In genomic region chr13:42333613-42334328, GRCh38 we compare ENCODE assay signal across 10 cellular contexts.
DNase-seq lines count a peak whose midpoint lies in the region; ATAC-seq and TF ChIP-seq lines count a peak whose summit lies in the region.
"Had no signal": no experiment of that assay in that cellular context is flagged by ENCODE, and none has a peak within 500 bp of the region (broad histone marks: within the 10 kb centered on the region; RNA-seq: fewer than 3 reads in every experiment).

No MANE protein-coding gene starts in this region.

- H3K4me3 Mint-ChIP-seq in WTC11 = no peak overlapping the region

- H3K36me3 ChIP-seq in upper lobe of right lung = no peaks in the 10 kb centered on the region
- H3K36me3 ChIP-seq in gastrocnemius medialis = no peaks in the 10 kb centered on the region
- H3K36me3 ChIP-seq: neutrophil, SJSA1 had no signal

- CTCF ChIA-PET in WTC11 (lab: Charles Lee) = interaction anchor here (0.5 to 1.4 kb wide), 26 partner anchors 10 to 969 kb away, joined by 3 to 13 read pairs (median 4); partner anchors contain the start of gene TNFSF11

- peak; percentile 48 for DNase-seq in COR-L47 (lab: John Stamatoyannopoulos, UW)
- DNase-seq in HT1080 (ENCODE audit: low read depth) = peak; percentile 58
- no peak for DNase-seq in WTC11 (ENCODE audit: low spot score)
- DNase-seq in iPS DF 4.7 (ENCODE audit: extremely low read depth, low spot score) = peak; percentile 53
- DNase-seq in upper lobe of right lung = no peak
- DNase-seq in gastrocnemius medialis = no peak

- H3K27ac ChIP-seq in upper lobe of right lung = no peak overlapping the region
- no peak overlapping the region for H3K27ac ChIP-seq in gastrocnemius medialis
- H3K27ac ChIP-seq: neutrophil, SJSA1 had no signal

- H3K4me1 ChIP-seq in upper lobe of right lung = no peaks in the 10 kb centered on the region
- H3K4me1 ChIP-seq in gastrocnemius medialis = no peaks in the 10 kb centered on the region
- H3K4me1 ChIP-seq: SJSA1 had no signal

- no peaks in the 10 kb centered on the region; the same call in 1 of the 2 replicates for H3K27me3 Mint-ChIP-seq in WTC11 (ENCODE audit: low read depth)

- TF ChIP-seq CTCF in WTC11 (IDR thresholded peaks at IDR 0.05) (peak; percentile 47; the same call in 1 of the 2 replicates), upper lobe of right lung (IDR thresholded peaks at IDR 0.05) (peak; percentile 31), gastrocnemius medialis (IDR thresholded peaks at IDR 0.05 in 4 of 5, conservative IDR thresholded peaks at IDR 0.05 in 1 of 5) (no peak)

- no peaks in the 10 kb centered on the region for H3K9me3 ChIP-seq in upper lobe of right lung
- no peaks in the 10 kb centered on the region for H3K9me3 ChIP-seq in gastrocnemius medialis
- H3K9me3 ChIP-seq: neutrophil, SJSA1 had no signal

- H3K4me3 ChIP-seq in upper lobe of right lung = no peak overlapping the region
- no peak overlapping the region for H3K4me3 ChIP-seq in gastrocnemius medialis
- H3K4me3 ChIP-seq: SJSA1 had no signal

- intact Hi-C loops in upper lobe of right lung (cut with DNase I) (no loop called here), gastrocnemius medialis (cut with DNase I; ENCODE audit: low total_unique reads) (no loop called here)

- ATAC-seq in GM19023 (IDR thresholded peaks at IDR 0.05; ENCODE audit: unreplicated experiment) = peak; percentile 81
- ATAC-seq in WTC11 = peak; percentile 95
- peak; percentile 49 for ATAC-seq in upper lobe of right lung
- no peak for ATAC-seq in HG03439 (IDR thresholded peaks at IDR 0.05; ENCODE audit: unreplicated experiment)
- no peak for ATAC-seq in gastrocnemius medialis

- no peaks in the 10 kb centered on the region for H3K9me3 Mint-ChIP-seq in WTC11

- in situ Hi-C loops in gastrocnemius medialis (cut with MboI; ENCODE audit: low sequenced_read_pairs in 4 of 4) = no loop called here

- POLR2A ChIA-PET in WTC11 (lab: Charles Lee) = no interaction called here

- no peak overlapping the region for H3K27ac Mint-ChIP-seq in WTC11

- TF ChIP-seq POLR2A in gastrocnemius medialis (IDR thresholded peaks at IDR 0.05) = no peak

- H3K27me3 ChIP-seq in upper lobe of right lung (no peaks in the 10 kb centered on the region), gastrocnemius medialis (no peaks in the 10 kb centered on the region)
- H3K27me3 ChIP-seq: SJSA1 had no signal

- H3K36me3 Mint-ChIP-seq in WTC11 = no peaks in the 10 kb centered on the region

- peaks cover 11% of the 10 kb centered on the region for H3K4me1 Mint-ChIP-seq in WTC11

TF ChIP-seq in WTC11, 78 proteins besides CTCF, POLR2A, EP300 and RAD21:
- TF ChIP-seq GABPB1 (CRISPR knock-in tag; IDR thresholded peaks at IDR 0.05) (no peak), JAZF1 (CRISPR knock-in tag; IDR thresholded peaks at IDR 0.05) (no peak), IRF2 (CRISPR knock-in tag; IDR thresholded peaks at IDR 0.05; ENCODE audit: borderline replicate concordance, low read depth) (no peak), CDX4 (CRISPR knock-in tag; IDR thresholded peaks at IDR 0.05; ENCODE audit: borderline replicate concordance) (no peak), ATF2 (CRISPR knock-in tag; IDR thresholded peaks at IDR 0.05; ENCODE audit: borderline replicate concordance, low read depth) (no peak), EMX1 (CRISPR knock-in tag; IDR thresholded peaks at IDR 0.05) (no peak)

Comparison
In these comparisons a context has a peak if more than half of its experiments do, and no peak if none do; other contexts are left out.
1. DNase-seq: peak in COR-L47 (single experiment), HT1080 (single experiment) and iPS DF 4.7 (single experiment); none in WTC11 (single experiment), upper lobe of right lung (single experiment) and gastrocnemius medialis (0 of 2).
2. ATAC-seq: peak in GM19023 (single experiment), WTC11 (single experiment) and upper lobe of right lung (single experiment); none in HG03439 (single experiment) and gastrocnemius medialis (0 of 2).
3. CTCF ChIP-seq: peak in WTC11 (single experiment) and upper lobe of right lung (single experiment); none in gastrocnemius medialis (0 of 5).